In the genomic region with DNA sequence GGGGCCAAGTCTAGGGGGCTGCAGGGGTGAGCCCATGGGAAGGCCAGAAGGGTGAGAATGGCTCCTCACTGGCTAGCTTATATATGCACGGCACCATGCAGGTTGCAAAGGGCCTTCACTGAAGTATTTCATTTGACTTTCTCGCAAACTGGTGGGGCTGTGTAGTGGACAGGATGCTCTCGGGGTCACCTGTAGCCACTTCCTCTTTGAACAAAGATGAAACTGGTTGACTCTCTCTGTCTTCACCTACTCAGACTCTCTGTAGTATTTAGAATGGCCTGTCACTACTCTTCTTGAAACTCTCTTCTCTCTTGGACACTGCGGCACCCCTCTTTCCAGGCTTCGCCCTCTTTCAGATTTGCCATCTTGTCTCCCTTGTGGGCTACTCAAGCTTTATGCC, we compare ENCODE assay signal across 19 cellular contexts.
"Had no signal": no experiment of that assay in that cellular context is flagged by ENCODE, and none has a peak within 500 bp of the region (broad histone marks: within the 10 kb centered on the region; RNA-seq: fewer than 3 reads in every experiment).

No MANE protein-coding gene starts in this region.

- H3K36me3 ChIP-seq: gastroesophageal sphincter, left ventricle myocardium inferior had no signal

- H3K27me3 ChIP-seq: gastroesophageal sphincter, hepatocyte, testis had no signal

- DNase-seq: activated CD4-positive, alpha-beta T cell treated with anti-CD3 and anti-CD28 coated beads for 36 hours; activated CD4-positive, CD25-positive, alpha-beta regulatory T cell; activated CD8-positive, alpha-beta memory T cell treated with anti-CD3 and anti-CD28 coated beads, Interleukin-2, amount 10 ng/mL, durations not matched to agents 7 days and 5 days; activated CD8-positive, alpha-beta T cell treated with anti-CD3 and anti-CD28 coated beads, Interleukin-2, amount 10 ng/mL, durations not matched to agents 7 days and 5 days; activated naive CD8-positive, alpha-beta T cell treated with anti-CD3 and anti-CD28 coated beads, Interleukin-2, amount 50 U/mL, for 24 hours; activated T-cell treated with anti-CD3 and anti-CD28 coated beads, Interleukin-2, amount 50 U/mL, for 48 hours; amygdala; caudate nucleus; islet precursor cell; left ventricle myocardium inferior; mucosa of descending colon; posterior cingulate gyrus; right cardiac atrium; stimulated activated CD4-positive, alpha-beta T cell treated with anti-CD3 and anti-CD28 coated beads, Interleukin-15, amount 100 ng/mL, for 24 hours; stimulated activated naive CD4-positive, alpha-beta T cell; testis; trophoblast cell had no signal

- H3K27ac ChIP-seq: gastroesophageal sphincter, hepatocyte, left ventricle myocardium inferior, testis had no signal

- ATAC-seq: activated CD4-positive, alpha-beta T cell treated with anti-CD3 and anti-CD28 coated beads for 36 hours; activated CD8-positive, alpha-beta memory T cell treated with anti-CD3 and anti-CD28 coated beads, Interleukin-2, amount 10 ng/mL, durations not matched to agents 7 days and 5 days; activated CD8-positive, alpha-beta T cell treated with anti-CD3 and anti-CD28 coated beads, Interleukin-2, amount 10 ng/mL, durations not matched to agents 7 days and 5 days; activated naive CD8-positive, alpha-beta T cell treated with anti-CD3 and anti-CD28 coated beads, Interleukin-2, amount 50 U/mL, for 24 hours; gastroesophageal sphincter; mucosa of descending colon; right cardiac atrium had no signal

- H3K4me1 ChIP-seq: gastroesophageal sphincter, left ventricle myocardium inferior had no signal

- H3K9me3 ChIP-seq: left ventricle myocardium inferior, mucosa of descending colon, testis had no signal

- H3K4me3 ChIP-seq: gastroesophageal sphincter, hepatocyte, left ventricle myocardium inferior, mucosa of descending colon, testis had no signal
